In genomic region chr6:31619805-31620585, GRCh38 we compare ENCODE assay signal across 1 cellular context.
TF ChIP-seq lines count a peak whose summit lies in the region.

No MANE protein-coding gene starts in this region.

TF ChIP-seq in H1, 55 proteins besides CTCF, POLR2A, EP300 and RAD21:
- TF ChIP-seq EGR1 (IDR thresholded peaks at IDR 0.05; ENCODE audit: borderline replicate concordance, low read depth, low read length), result peak; percentile 83
- peak; percentile 93; the same call in 1 of the 2 replicates for TF ChIP-seq ATF2 (IDR thresholded peaks at IDR 0.05; ENCODE audit: low read length)
- TF ChIP-seq ASH2L (IDR thresholded peaks at IDR 0.05; ENCODE audit: low read length), result peak; percentile 9
- TF ChIP-seq NRF1 (IDR thresholded peaks at IDR 0.05; ENCODE audit: low read depth, low read length), result 0 out of 2 replicates have a peak, but pooled peaks have one; percentile 15
- peak; percentile 87 for TF ChIP-seq TAF1 (IDR thresholded peaks at IDR 0.05; ENCODE audit: low read depth, low read length)
- TF ChIP-seq CHD2 (IDR thresholded peaks at IDR 0.05; ENCODE audit: low read length), result no peak; the same call in 1 of the 2 replicates
- TF ChIP-seq MAFK (IDR thresholded peaks at IDR 0.05; ENCODE audit: low read depth, low read length), result no peak
- TF ChIP-seq KDM4A (IDR thresholded peaks at IDR 0.05; ENCODE audit: low read depth, low read length, severe bottlenecking), result peak; percentile 70
- no peak for TF ChIP-seq CEBPB (IDR thresholded peaks at IDR 0.05; ENCODE audit: low read depth, low read length)
- TF ChIP-seq GTF2F1 (IDR thresholded peaks at IDR 0.05; ENCODE audit: borderline replicate concordance, low read depth, low read length), result peak; percentile 65; the same call in 1 of the 2 replicates
- TF ChIP-seq SIX5 (IDR thresholded peaks at IDR 0.05; ENCODE audit: low read depth, low read length), result no peak
- peak; percentile 82 for TF ChIP-seq JUND (IDR thresholded peaks at IDR 0.05; ENCODE audit: low read length)
- peak; percentile 89; the same call in 1 of the 2 replicates for TF ChIP-seq TBP (IDR thresholded peaks at IDR 0.05; ENCODE audit: low read depth, low read length)
- peak; percentile 87 for TF ChIP-seq MAX (IDR thresholded peaks at IDR 0.05)
- TF ChIP-seq CHD1 (IDR thresholded peaks at IDR 0.05; ENCODE audit: low read depth, low read length), result peak; percentile 45; the same call in 1 of the 2 replicates
- peak; percentile 48 for TF ChIP-seq TAF7 (optimal IDR thresholded peaks at IDR 0.05; ENCODE audit: borderline replicate concordance, low read depth, low read length)
- TF ChIP-seq CREB1 (IDR thresholded peaks at IDR 0.05), result peak; percentile 94
- no peak for TF ChIP-seq SUZ12 (IDR thresholded peaks at IDR 0.05; ENCODE audit: low read length)
- 0 out of 2 replicates have a peak, but pooled peaks have one; percentile 1 for TF ChIP-seq SRF (IDR thresholded peaks at IDR 0.05; ENCODE audit: low read depth, low read length)
- TF ChIP-seq, protein P1, sequence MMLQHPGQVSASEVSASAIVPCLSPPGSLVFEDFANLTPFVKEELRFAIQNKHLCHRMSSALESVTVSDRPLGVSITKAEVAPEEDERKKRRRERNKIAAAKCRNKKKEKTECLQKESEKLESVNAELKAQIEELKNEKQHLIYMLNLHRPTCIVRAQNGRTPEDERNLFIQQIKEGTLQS (IDR thresholded peaks at IDR 0.05; ENCODE audit: insufficient read depth, low read depth, low read length), result no peak
- TF ChIP-seq POLR2AphosphoS5 (IDR thresholded peaks at IDR 0.05; ENCODE audit: low read depth, low read length), result peak; percentile 97
- TF ChIP-seq PHF8 (conservative IDR thresholded peaks at IDR 0.05; ENCODE audit: low read depth, low read length), result peak; percentile 95
- TF ChIP-seq E2F6 (IDR thresholded peaks at IDR 0.05), result peak; percentile 96
- no peak for TF ChIP-seq BACH1 (IDR thresholded peaks at IDR 0.05; ENCODE audit: low read length)
- no peak for TF ChIP-seq EZH2 (IDR thresholded peaks at IDR 0.05; ENCODE audit: low read depth, low read length, severe bottlenecking)
- TF ChIP-seq, protein P2, sequence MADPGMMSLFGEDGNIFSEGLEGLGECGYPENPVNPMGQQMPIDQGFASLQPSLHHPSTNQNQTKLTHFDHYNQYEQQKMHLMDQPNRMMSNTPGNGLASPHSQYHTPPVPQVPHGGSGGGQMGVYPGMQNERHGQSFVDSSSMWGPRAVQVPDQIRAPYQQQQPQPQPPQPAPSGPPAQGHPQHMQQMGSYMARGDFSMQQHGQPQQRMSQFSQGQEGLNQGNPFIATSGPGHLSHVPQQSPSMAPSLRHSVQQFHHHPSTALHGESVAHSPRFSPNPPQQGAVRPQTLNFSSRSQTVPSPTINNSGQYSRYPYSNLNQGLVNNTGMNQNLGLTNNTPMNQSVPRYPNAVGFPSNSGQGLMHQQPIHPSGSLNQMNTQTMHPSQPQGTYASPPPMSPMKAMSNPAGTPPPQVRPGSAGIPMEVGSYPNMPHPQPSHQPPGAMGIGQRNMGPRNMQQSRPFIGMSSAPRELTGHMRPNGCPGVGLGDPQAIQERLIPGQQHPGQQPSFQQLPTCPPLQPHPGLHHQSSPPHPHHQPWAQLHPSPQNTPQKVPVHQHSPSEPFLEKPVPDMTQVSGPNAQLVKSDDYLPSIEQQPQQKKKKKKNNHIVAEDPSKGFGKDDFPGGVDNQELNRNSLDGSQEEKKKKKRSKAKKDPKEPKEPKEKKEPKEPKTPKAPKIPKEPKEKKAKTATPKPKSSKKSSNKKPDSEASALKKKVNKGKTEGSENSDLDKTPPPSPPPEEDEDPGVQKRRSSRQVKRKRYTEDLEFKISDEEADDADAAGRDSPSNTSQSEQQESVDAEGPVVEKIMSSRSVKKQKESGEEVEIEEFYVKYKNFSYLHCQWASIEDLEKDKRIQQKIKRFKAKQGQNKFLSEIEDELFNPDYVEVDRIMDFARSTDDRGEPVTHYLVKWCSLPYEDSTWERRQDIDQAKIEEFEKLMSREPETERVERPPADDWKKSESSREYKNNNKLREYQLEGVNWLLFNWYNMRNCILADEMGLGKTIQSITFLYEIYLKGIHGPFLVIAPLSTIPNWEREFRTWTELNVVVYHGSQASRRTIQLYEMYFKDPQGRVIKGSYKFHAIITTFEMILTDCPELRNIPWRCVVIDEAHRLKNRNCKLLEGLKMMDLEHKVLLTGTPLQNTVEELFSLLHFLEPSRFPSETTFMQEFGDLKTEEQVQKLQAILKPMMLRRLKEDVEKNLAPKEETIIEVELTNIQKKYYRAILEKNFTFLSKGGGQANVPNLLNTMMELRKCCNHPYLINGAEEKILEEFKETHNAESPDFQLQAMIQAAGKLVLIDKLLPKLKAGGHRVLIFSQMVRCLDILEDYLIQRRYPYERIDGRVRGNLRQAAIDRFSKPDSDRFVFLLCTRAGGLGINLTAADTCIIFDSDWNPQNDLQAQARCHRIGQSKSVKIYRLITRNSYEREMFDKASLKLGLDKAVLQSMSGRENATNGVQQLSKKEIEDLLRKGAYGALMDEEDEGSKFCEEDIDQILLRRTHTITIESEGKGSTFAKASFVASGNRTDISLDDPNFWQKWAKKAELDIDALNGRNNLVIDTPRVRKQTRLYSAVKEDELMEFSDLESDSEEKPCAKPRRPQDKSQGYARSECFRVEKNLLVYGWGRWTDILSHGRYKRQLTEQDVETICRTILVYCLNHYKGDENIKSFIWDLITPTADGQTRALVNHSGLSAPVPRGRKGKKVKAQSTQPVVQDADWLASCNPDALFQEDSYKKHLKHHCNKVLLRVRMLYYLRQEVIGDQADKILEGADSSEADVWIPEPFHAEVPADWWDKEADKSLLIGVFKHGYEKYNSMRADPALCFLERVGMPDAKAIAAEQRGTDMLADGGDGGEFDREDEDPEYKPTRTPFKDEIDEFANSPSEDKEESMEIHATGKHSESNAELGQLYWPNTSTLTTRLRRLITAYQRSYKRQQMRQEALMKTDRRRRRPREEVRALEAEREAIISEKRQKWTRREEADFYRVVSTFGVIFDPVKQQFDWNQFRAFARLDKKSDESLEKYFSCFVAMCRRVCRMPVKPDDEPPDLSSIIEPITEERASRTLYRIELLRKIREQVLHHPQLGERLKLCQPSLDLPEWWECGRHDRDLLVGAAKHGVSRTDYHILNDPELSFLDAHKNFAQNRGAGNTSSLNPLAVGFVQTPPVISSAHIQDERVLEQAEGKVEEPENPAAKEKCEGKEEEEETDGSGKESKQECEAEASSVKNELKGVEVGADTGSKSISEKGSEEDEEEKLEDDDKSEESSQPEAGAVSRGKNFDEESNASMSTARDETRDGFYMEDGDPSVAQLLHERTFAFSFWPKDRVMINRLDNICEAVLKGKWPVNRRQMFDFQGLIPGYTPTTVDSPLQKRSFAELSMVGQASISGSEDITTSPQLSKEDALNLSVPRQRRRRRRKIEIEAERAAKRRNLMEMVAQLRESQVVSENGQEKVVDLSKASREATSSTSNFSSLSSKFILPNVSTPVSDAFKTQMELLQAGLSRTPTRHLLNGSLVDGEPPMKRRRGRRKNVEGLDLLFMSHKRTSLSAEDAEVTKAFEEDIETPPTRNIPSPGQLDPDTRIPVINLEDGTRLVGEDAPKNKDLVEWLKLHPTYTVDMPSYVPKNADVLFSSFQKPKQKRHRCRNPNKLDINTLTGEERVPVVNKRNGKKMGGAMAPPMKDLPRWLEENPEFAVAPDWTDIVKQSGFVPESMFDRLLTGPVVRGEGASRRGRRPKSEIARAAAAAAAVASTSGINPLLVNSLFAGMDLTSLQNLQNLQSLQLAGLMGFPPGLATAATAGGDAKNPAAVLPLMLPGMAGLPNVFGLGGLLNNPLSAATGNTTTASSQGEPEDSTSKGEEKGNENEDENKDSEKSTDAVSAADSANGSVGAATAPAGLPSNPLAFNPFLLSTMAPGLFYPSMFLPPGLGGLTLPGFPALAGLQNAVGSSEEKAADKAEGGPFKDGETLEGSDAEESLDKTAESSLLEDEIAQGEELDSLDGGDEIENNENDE (IDR thresholded peaks at IDR 0.05; ENCODE audit: insufficient replicate concordance, low read length), result no peak
- peak; percentile 83; the same call in 1 of the 2 replicates for TF ChIP-seq TEAD4 (IDR thresholded peaks at IDR 0.05; ENCODE audit: low read depth, low read length)
- peak; percentile 90 for TF ChIP-seq SP4 (IDR thresholded peaks at IDR 0.05; ENCODE audit: low read length)
- no peak for TF ChIP-seq NANOG (IDR thresholded peaks at IDR 0.05; ENCODE audit: insufficient read depth, low read depth, low read length, poor library complexity, severe bottlenecking)
- TF ChIP-seq RXRA (IDR thresholded peaks at IDR 0.05; ENCODE audit: insufficient read depth, low read depth, low read length), result no peak
